ENCODE assay signal across 8 cellular contexts in the genomic region with DNA sequence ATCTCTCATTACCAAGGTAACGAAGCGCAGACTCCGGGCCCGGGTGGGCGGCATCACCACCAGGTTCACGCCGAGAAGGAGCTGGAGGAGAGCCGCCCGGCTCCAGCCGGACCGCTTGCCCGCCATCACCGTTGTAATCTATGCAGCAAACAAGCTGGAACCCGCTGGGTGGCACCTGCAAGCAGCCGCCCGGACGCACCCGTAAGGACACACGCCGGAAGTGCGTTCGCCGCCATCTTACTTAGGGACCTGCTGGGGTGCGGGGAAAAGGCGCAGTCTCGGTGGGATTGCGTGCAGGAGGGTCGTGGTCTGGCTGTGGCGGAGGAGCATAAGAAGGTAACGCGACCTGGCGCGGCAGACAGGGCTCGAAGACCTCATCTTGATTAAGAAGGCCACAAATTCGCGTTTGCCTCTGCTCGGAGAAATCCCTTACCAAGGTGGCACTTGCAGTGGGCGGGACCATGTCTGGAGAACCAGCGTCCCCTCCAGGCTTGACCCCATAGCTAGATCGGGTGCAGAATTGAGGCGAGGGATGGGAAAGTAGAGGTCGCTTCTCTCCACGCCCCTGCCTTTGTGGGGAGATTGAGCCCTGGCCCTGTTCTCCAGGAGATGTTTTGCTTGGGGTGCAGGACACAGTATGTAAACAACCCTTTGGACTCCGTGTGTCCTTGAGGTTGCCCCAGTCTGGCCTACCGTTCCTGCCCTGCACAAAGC. TPM values are rescaled to one million over a fixed set of nuclear protein-coding genes. Genes with fewer than 3 reads are reported as not detected.
DNase-seq lines count a peak whose midpoint lies in the region; ATAC-seq and TF ChIP-seq lines count a peak whose summit lies in the region.

A gene with protein sequence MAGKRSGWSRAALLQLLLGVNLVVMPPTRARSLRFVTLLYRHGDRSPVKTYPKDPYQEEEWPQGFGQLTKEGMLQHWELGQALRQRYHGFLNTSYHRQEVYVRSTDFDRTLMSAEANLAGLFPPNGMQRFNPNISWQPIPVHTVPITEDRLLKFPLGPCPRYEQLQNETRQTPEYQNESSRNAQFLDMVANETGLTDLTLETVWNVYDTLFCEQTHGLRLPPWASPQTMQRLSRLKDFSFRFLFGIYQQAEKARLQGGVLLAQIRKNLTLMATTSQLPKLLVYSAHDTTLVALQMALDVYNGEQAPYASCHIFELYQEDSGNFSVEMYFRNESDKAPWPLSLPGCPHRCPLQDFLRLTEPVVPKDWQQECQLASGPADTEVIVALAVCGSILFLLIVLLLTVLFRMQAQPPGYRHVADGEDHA (minus strand): TSS at position 151 of the 714 bp plus-strand sequence. CDS start 25 bp downstream, at position 126.

- H3K4me3 ChIP-seq in BE2C (ENCODE audit: low read depth, low read length), result peak within 1 kb of the TSS; percentile 85
- peak within 1 kb of the TSS; percentile 67 for H3K4me3 ChIP-seq in colonic mucosa

- no peaks in the 10 kb centered on the region; the same call in 1 of the 2 replicates for H3K4me1 ChIP-seq in BE2C
- no peaks in the 10 kb centered on the region for H3K4me1 ChIP-seq in colonic mucosa

- peak within 1 kb of the TSS; percentile 72 to 95 for H3K9ac ChIP-seq in colonic mucosa (ENCODE audit: low read depth in 2 of 2, low read length in 2 of 2)

- H3K27me3 ChIP-seq in BE2C, result no peaks in the 10 kb centered on the region
- H3K27me3 ChIP-seq in colonic mucosa, result no peaks in the 10 kb centered on the region

- intact Hi-C loops in colonic mucosa (cut with DNase I), result no loop called here

- peak; percentile 82 for DNase-seq in BE2C
- DNase-seq in NCI-H460 (ENCODE audit: extremely low read depth, low read depth), result peak; percentile 74
- DNase-seq in activated CD4-positive, alpha-beta T cell treated with anti-CD3 and anti-CD28 coated beads for 48 hours, result peak; percentile 92
- peak; percentile 92 for DNase-seq in colonic mucosa
- peak; percentile 90 for DNase-seq in left lobe of liver (ENCODE audit: low spot score)
- DNase-seq in stimulated activated CD4-positive, alpha-beta T cell treated with anti-CD3 and anti-CD28 coated beads, Interleukin-2, amount 100 ng/mL, for 48 hours, result peak; percentile 82 to 83

- TF ChIP-seq CTCF in BE2C (IDR thresholded peaks at IDR 0.05; ENCODE audit: low read depth, low read length) (peak; percentile 26), colonic mucosa (IDR thresholded peaks at IDR 0.05) (no peak)

- H3K9me3 ChIP-seq in BE2C (no peaks in the 10 kb centered on the region), colonic mucosa (no peaks in the 10 kb centered on the region)

- ATAC-seq in GM19035 (IDR thresholded peaks at IDR 0.05; ENCODE audit: unreplicated experiment) (peak; percentile 93), HG03342 (IDR thresholded peaks at IDR 0.05; ENCODE audit: unreplicated experiment) (peak; percentile 87), left lobe of liver (peak; percentile 84)

- H3K36me3 ChIP-seq in BE2C (no peaks in the 10 kb centered on the region; the same call in 1 of the 2 replicates), colonic mucosa (no peaks in the 10 kb centered on the region)

- H3K27ac ChIP-seq in colonic mucosa, result peak within 1 kb of the TSS; percentile 73

RNA-seq across cellular contexts. Expression of the gene that starts here (rescaled TPM):
- polyA plus RNA-seq in BE2C (2012; ENCODE audit: insufficient read depth, insufficient read length, low read depth), result 25.2 TPM
- total RNA-seq in NCI-H460 (2014; rRNA removed; shearing (Covaris generic)), result 13.4 and 15.2 TPM in 2 replicates
- polyA plus RNA-seq in NCI-H460 (2014; cell fraction: nucleus; rRNA removed), result 19.5 and 19.8 TPM in 2 replicates
- total RNA-seq in colonic mucosa (10 to 100 TPM; 35.3 to 39.7 TPM), left lobe of liver (72.9 TPM)

Comparison
In these comparisons a context has a peak if more than half of its experiments do, and no peak if none do; other contexts are left out.
1. Peak in every context shown above with its lines: DNase-seq, ATAC-seq, H3K4me3 ChIP-seq and H3K27ac ChIP-seq.